ENCODE assay signal across 12 cellular contexts in genomic region chr7:29274156-29275017, GRCh38.
DNase-seq lines count a peak whose midpoint lies in the region; ATAC-seq and TF ChIP-seq lines count a peak whose summit lies in the region.
"Had no signal": no experiment of that assay in that cellular context is flagged by ENCODE, and none has a peak within 500 bp of the region (broad histone marks: within the 10 kb centered on the region; RNA-seq: fewer than 3 reads in every experiment).

No MANE protein-coding gene starts in this region.

- no peak for TF ChIP-seq CTCF in cardiac fibroblast (IDR thresholded peaks at IDR 0.05; ENCODE audit: low read depth, low read length)
- TF ChIP-seq CTCF in liver (IDR thresholded peaks at IDR 0.05; ENCODE audit: low read depth, low read length, missing input control), result no peak
- TF ChIP-seq CTCF in left lung (IDR thresholded peaks at IDR 0.05), result no peak

- peak overlapping the region; percentile 1 to 15 for H3K27ac ChIP-seq in liver (ENCODE audit: low read depth in 1 of 2, low read length in 2 of 2)
- H3K27ac ChIP-seq in left lung, result no peak overlapping the region
- H3K27ac ChIP-seq: BLaER1 had no signal

- no peaks in the 10 kb centered on the region for H3K36me3 Mint-ChIP-seq in activated CD4-positive, alpha-beta T cell treated with anti-CD3 and anti-CD28 coated beads, Interleukin-2, amount 10 ng/mL, durations not matched to agents 24 days and 14 days (ENCODE audit: low read depth)
- H3K36me3 Mint-ChIP-seq: WTC11 had no signal

- H3K4me1 Mint-ChIP-seq in activated CD4-positive, alpha-beta T cell treated with anti-CD3 and anti-CD28 coated beads, Interleukin-2, amount 10 ng/mL, durations not matched to agents 24 days and 14 days, result peaks cover 12% of the 10 kb centered on the region

- H3K36me3 ChIP-seq in liver (ENCODE audit: control insufficient read depth in 4 of 4, insufficient read depth in 3 of 4, low read depth in 1 of 4, low read length in 3 of 4) (no peaks in the 10 kb centered on the region), left lung (no peaks in the 10 kb centered on the region)
- H3K36me3 ChIP-seq: BLaER1 had no signal

- H3K4me3 Mint-ChIP-seq in activated CD4-positive, alpha-beta T cell treated with anti-CD3 and anti-CD28 coated beads, Interleukin-2, amount 10 ng/mL, durations not matched to agents 24 days and 14 days, result no peak overlapping the region
- H3K4me3 Mint-ChIP-seq: central memory CD8-positive, alpha-beta T cell; WTC11 had no signal

- H3K9ac ChIP-seq in liver (ENCODE audit: low read depth in 1 of 2, low read length in 2 of 2), result no peak overlapping the region
- H3K9ac ChIP-seq: BLaER1 had no signal

- ATAC-seq in left lung (no peak), sciatic nerve (no peak), HG03439 (IDR thresholded peaks at IDR 0.05; ENCODE audit: unreplicated experiment) (no peak)
- ATAC-seq: WTC11 had no signal

- peaks cover 13% of the 10 kb centered on the region for H3K27me3 Mint-ChIP-seq in activated CD4-positive, alpha-beta T cell treated with anti-CD3 and anti-CD28 coated beads, Interleukin-2, amount 10 ng/mL, durations not matched to agents 24 days and 14 days
- H3K27me3 Mint-ChIP-seq: central memory CD8-positive, alpha-beta T cell had no signal

- H3K27me3 ChIP-seq in liver (ENCODE audit: control insufficient read depth in 4 of 4, insufficient read depth in 4 of 4, low read length in 3 of 4) (no peaks in the 10 kb centered on the region), left lung (peaks cover 0 to 3% of the 10 kb centered on the region in 2 donors)
- H3K27me3 ChIP-seq: BLaER1 had no signal

- no peaks in the 10 kb centered on the region for H3K9me3 Mint-ChIP-seq in activated CD4-positive, alpha-beta T cell treated with anti-CD3 and anti-CD28 coated beads, Interleukin-2, amount 10 ng/mL, durations not matched to agents 24 days and 14 days
- H3K9me3 Mint-ChIP-seq: central memory CD8-positive, alpha-beta T cell had no signal

- intact Hi-C loops in left lung (cut with DNase I), result no loop called here
- intact Hi-C loops in activated CD4-positive, alpha-beta T cell treated with anti-CD3 and anti-CD28 coated beads, Interleukin-2, amount 10 ng/mL, durations not matched to agents 24 days and 14 days (cut with micrococcal nuclease), result no loop called here
- intact Hi-C loops in sciatic nerve (cut with DNase I), result no loop called here

- no peak overlapping the region for H3K4me3 ChIP-seq in cardiac fibroblast (replicated peaks in 1 of 2; ENCODE audit: low read depth in 2 of 2, low read length in 2 of 2)
- no peak overlapping the region for H3K4me3 ChIP-seq in liver (ENCODE audit: low read depth in 1 of 3, low read length in 3 of 3)
- H3K4me3 ChIP-seq in left lung, result no peak overlapping the region
- H3K4me3 ChIP-seq: BLaER1 had no signal

- WGBS in liver, result 35% methylated on average over 10 of the region's 10 CpGs

- DNase-seq in AG08395 (ENCODE audit: low spot score), result peak; percentile 61
- peak; percentile 83 for DNase-seq in LHCN-M2 (ENCODE audit: low read depth)
- DNase-seq in cardiac fibroblast (ENCODE audit: low read depth in 2 of 2), result peak; percentile 10 to 71
- no peak for DNase-seq in left lung
- DNase-seq in activated CD4-positive, alpha-beta T cell treated with anti-CD3 and anti-CD28 coated beads, Interleukin-2, amount 10 ng/mL, durations not matched to agents 24 days and 14 days, result no peak
- DNase-seq in sciatic nerve (ENCODE audit: low spot score), result no peak
- DNase-seq: NCI-H1436 had no signal

- no peak overlapping the region for H3K27ac Mint-ChIP-seq in activated CD4-positive, alpha-beta T cell treated with anti-CD3 and anti-CD28 coated beads, Interleukin-2, amount 10 ng/mL, durations not matched to agents 24 days and 14 days
- H3K27ac Mint-ChIP-seq: WTC11 had no signal

- H3K9me3 ChIP-seq in liver (ENCODE audit: control insufficient read depth in 4 of 4, low read length in 3 of 4), result no peaks in the 10 kb centered on the region
- H3K9me3 ChIP-seq in left lung, result no peaks in the 10 kb centered on the region
- H3K9me3 ChIP-seq: BLaER1 had no signal

- H3K4me1 ChIP-seq in liver (ENCODE audit: control insufficient read depth in 4 of 4, insufficient read depth in 4 of 4, low read length in 3 of 4), result peaks cover 5 to 66% (median 46%) of the 10 kb centered on the region in 4 donors
- H3K4me1 ChIP-seq in left lung, result peaks cover 0 to 6% of the 10 kb centered on the region in 2 donors

- TF ChIP-seq RAD21 in liver (IDR thresholded peaks at IDR 0.05), result peak in 1 of 2 donors; percentile 16

TF ChIP-seq in liver, 16 proteins besides CTCF, POLR2A, EP300 and RAD21:
- TF ChIP-seq YY1 (IDR thresholded peaks at IDR 0.05), result peak; percentile 22
- peak; percentile 23 for TF ChIP-seq SP1 (IDR thresholded peaks at IDR 0.05)
- no peak for TF ChIP-seq FOXA1 (IDR thresholded peaks at IDR 0.05)
- peak; percentile 59 to 82 for TF ChIP-seq HNF4A (conservative IDR thresholded peaks at IDR 0.05)
- TF ChIP-seq NR2F2 (IDR thresholded peaks at IDR 0.05), result no peak
- TF ChIP-seq RXRA (IDR thresholded peaks at IDR 0.05), result peak in 1 of 2 donors; percentile 13

Comparison
In these comparisons a context has a peak if more than half of its experiments do, and no peak if none do; other contexts are left out.
1. DNase-seq: peak in AG08395 (single experiment), LHCN-M2 (single experiment) and cardiac fibroblast (2 of 2); none in left lung (0 of 2), activated CD4-positive, alpha-beta T cell treated with anti-CD3 and anti-CD28 coated beads, Interleukin-2, amount 10 ng/mL, durations not matched to agents 24 days and 14 days (single experiment) and sciatic nerve (single experiment).
2. H3K27ac ChIP-seq: peak in liver (2 of 2); none in left lung (0 of 2).